ENCODE assay signal across 25 cellular contexts in genomic region chr5:60148356-60148755, GRCh38.
DNase-seq lines count a peak whose midpoint lies in the region; ATAC-seq, FAIRE-seq and TF ChIP-seq lines count a peak whose summit lies in the region.
"Had no signal": no experiment of that assay in that cellular context is flagged by ENCODE, and none has a peak within 500 bp of the region (broad histone marks: within the 10 kb centered on the region; RNA-seq: fewer than 3 reads in every experiment).

No MANE protein-coding gene starts in this region.

- WGBS in IMR-90 (ENCODE audit: extremely low coverage in 2 of 2, insufficient read length in 1 of 2), 2 experiments, result no CpG with 5 or more reads among the region's 1 CpG

- H4K91ac ChIP-seq in IMR-90 (ENCODE audit: insufficient read depth, low read depth, low read length), result no peak overlapping the region

- no peak overlapping the region for H3K14ac ChIP-seq in IMR-90 (replicated peaks; ENCODE audit: low read depth, low read length)

- H2AFZ ChIP-seq in IMR-90 (replicated peaks; ENCODE audit: low read length, poor library complexity), result no peak overlapping the region

- H2BK120ac ChIP-seq in IMR-90 (ENCODE audit: low read depth, low read length), result no peak overlapping the region

- no peaks in the 10 kb centered on the region for H3K4me1 Mint-ChIP-seq in effector memory CD8-positive, alpha-beta T cell (ENCODE audit: low read depth in 2 of 2)
- H3K4me1 Mint-ChIP-seq: CD4-positive, alpha-beta memory T cell; naive thymus-derived CD4-positive, alpha-beta T cell had no signal

- no peak overlapping the region for H3K27ac Mint-ChIP-seq in effector memory CD8-positive, alpha-beta T cell
- H3K27ac Mint-ChIP-seq: CD4-positive, alpha-beta memory T cell; naive thymus-derived CD4-positive, alpha-beta T cell had no signal

- H3K18ac ChIP-seq in IMR-90 (ENCODE audit: low read depth, low read length), result no peak overlapping the region

- H4K5ac ChIP-seq in IMR-90 (ENCODE audit: low read depth, low read length), result no peak overlapping the region

- H4K8ac ChIP-seq in IMR-90 (ENCODE audit: low read depth in 2 of 2, low read length in 2 of 2), result no peak overlapping the region

- H3K4me1 ChIP-seq in IMR-90 (ENCODE audit: control insufficient read depth, insufficient read depth, low read length) (no peaks in the 10 kb centered on the region), right atrium auricular region (no peaks in the 10 kb centered on the region)
- H3K4me1 ChIP-seq: heart left ventricle, left lung, SJCRH30 had no signal

- peak; percentile 20 for DNase-seq in IMR-90
- peak; percentile 37 for DNase-seq in astrocyte of the cerebellum (ENCODE audit: low read depth)
- DNase-seq in fibroblast of the aortic adventitia (ENCODE audit: low read depth), result peak; percentile 40
- DNase-seq in urothelium cell line (ENCODE audit: low spot score), result peak; percentile 11
- no peak for DNase-seq in sciatic nerve (ENCODE audit: low spot score)
- no peak for DNase-seq in right atrium auricular region (ENCODE audit: low spot score)
- DNase-seq in effector memory CD8-positive, alpha-beta T cell, result no peak
- DNase-seq: activated CD4-positive, alpha-beta T cell treated with anti-CD3 and anti-CD28 coated beads for 48 hours; activated naive CD4-positive, alpha-beta T cell treated with Interleukin-2 at 50 U/mL for 16 hours; activated T-cell treated with anti-CD3 and anti-CD28 coated beads, Interleukin-2, amount 50 U/mL, for 48 hours; anterior cingulate cortex; CD4-positive, alpha-beta memory T cell; effector CD4-positive, alpha-beta T cell; GF-D8; heart left ventricle; left lung; naive thymus-derived CD4-positive, alpha-beta T cell; NCI-H1105 treated with DMSO at 0.1 percent for 48 hours; NCI-H2081 treated with DMSO at 0.1 percent for 48 hours; ovary; PC-9; right cardiac atrium; SJCRH30; substantia nigra had no signal

- H3K36me3 ChIP-seq in IMR-90 (ENCODE audit: control insufficient read depth, insufficient read depth, low read length) (no peaks in the 10 kb centered on the region), right atrium auricular region (no peaks in the 10 kb centered on the region)
- H3K36me3 ChIP-seq: heart left ventricle, left lung, ovary, SJCRH30 had no signal

- H2AK5ac ChIP-seq in IMR-90 (ENCODE audit: low read depth, low read length), result no peak overlapping the region

- no peak overlapping the region for H3K4ac ChIP-seq in IMR-90 (ENCODE audit: low read depth, low read length)

- no peaks in the 10 kb centered on the region for H3K9me1 ChIP-seq in IMR-90 (ENCODE audit: insufficient read depth, low read length)

- no peaks in the 10 kb centered on the region for H4K20me1 ChIP-seq in IMR-90 (ENCODE audit: insufficient read depth, low read length)

- peaks cover 6 to 7% of the 10 kb centered on the region in 2 donors for H3K9me3 Mint-ChIP-seq in effector memory CD8-positive, alpha-beta T cell

- CTCF ChIA-PET in IMR-90 (lab: Yijun Ruan, JAX), result no interaction called here

- ATAC-seq in IMR-90 (ENCODE audit: low read depth) (no peak), sciatic nerve (no peak)
- no peak for ATAC-seq in effector memory CD8-positive, alpha-beta T cell (replicated peaks)
- ATAC-seq: esophagus mucosa; heart left ventricle; left lung; naive thymus-derived CD4-positive, alpha-beta T cell; right cardiac atrium had no signal

- no TSS peak for BruUV-seq in IMR-90 (replicated peaks; lab: Mats Ljungman, UMichigan)

- no peak overlapping the region for H3K4me3 Mint-ChIP-seq in effector memory CD8-positive, alpha-beta T cell
- H3K4me3 Mint-ChIP-seq: CD4-positive, alpha-beta memory T cell; naive thymus-derived CD4-positive, alpha-beta T cell had no signal

- no peaks in the 10 kb centered on the region for H3K36me3 Mint-ChIP-seq in effector memory CD8-positive, alpha-beta T cell (ENCODE audit: insufficient read depth)
- H3K36me3 Mint-ChIP-seq: CD4-positive, alpha-beta memory T cell; naive thymus-derived CD4-positive, alpha-beta T cell had no signal

- TF ChIP-seq CTCF in IMR-90 (conservative IDR thresholded peaks at IDR 0.05; ENCODE audit: low read depth, low read length), result no peak
- TF ChIP-seq CTCF in astrocyte of the cerebellum (IDR thresholded peaks at IDR 0.05; ENCODE audit: low read depth, low read length, missing control alignments), result no peak
- TF ChIP-seq CTCF in fibroblast of the aortic adventitia (IDR thresholded peaks at IDR 0.05; ENCODE audit: insufficient read depth, low read length), result no peak
- TF ChIP-seq CTCF in right atrium auricular region (IDR thresholded peaks at IDR 0.05), result no peak

- H3K9me3 ChIP-seq in IMR-90 (ENCODE audit: control insufficient read depth, insufficient read depth, low read length) (no peaks in the 10 kb centered on the region), right atrium auricular region (no peaks in the 10 kb centered on the region)
- H3K9me3 ChIP-seq: ovary had no signal

- in situ Hi-C loops in IMR-90 (cut with MboI; ENCODE audit: low sequenced_read_pairs), result no loop called here
- in situ Hi-C loops in astrocyte of the cerebellum (cut with HindIII; ENCODE audit: low sequenced_read_pairs), result no loop called here

- H3K27me3 Mint-ChIP-seq in effector memory CD8-positive, alpha-beta T cell, result no peaks in the 10 kb centered on the region
- H3K27me3 Mint-ChIP-seq: CD4-positive, alpha-beta memory T cell; naive thymus-derived CD4-positive, alpha-beta T cell had no signal

- no peak overlapping the region for H2BK20ac ChIP-seq in IMR-90 (ENCODE audit: low read depth, low read length)

- H3K79me1 ChIP-seq in IMR-90 (ENCODE audit: low read depth in 1 of 2, low read length in 2 of 2), result no peaks in the 10 kb centered on the region

- POLR2A ChIA-PET in IMR-90 (lab: Charles Lee; ENCODE audit: unreplicated experiment), result no interaction called here

- no peak overlapping the region for H3K4me3 ChIP-seq in IMR-90 (ENCODE audit: insufficient read depth, low read depth, low read length)
- H3K4me3 ChIP-seq in astrocyte of the cerebellum (ENCODE audit: low read depth, low read length), result no peak overlapping the region
- H3K4me3 ChIP-seq in fibroblast of the aortic adventitia (ENCODE audit: low read depth, low read length), result no peak overlapping the region
- no peak overlapping the region for H3K4me3 ChIP-seq in right atrium auricular region
- H3K4me3 ChIP-seq: heart left ventricle, left lung, ovary, PC-9, SJCRH30 had no signal

- no peak for FAIRE-seq in urothelium cell line (lab: Jason Lieb, UNC)

- H2BK5ac ChIP-seq in IMR-90 (ENCODE audit: low read depth, low read length, poor library complexity, severe bottlenecking), result no peak overlapping the region

- intact Hi-C loops in IMR-90 (cut with micrococcal nuclease) (no loop called here), sciatic nerve (cut with DNase I) (no loop called here)

- H2BK15ac ChIP-seq in IMR-90 (ENCODE audit: low read depth, low read length), result no peak overlapping the region

- no peak overlapping the region for H3K23ac ChIP-seq in IMR-90 (ENCODE audit: low read depth, low read length)

- dilution Hi-C loops in IMR-90 (cut with HindIII; ENCODE audit: low sequenced_read_pairs, unreplicated experiment), result no loop called here

- H2AK9ac ChIP-seq in IMR-90 (replicated peaks; ENCODE audit: low read depth, low read length, poor library complexity), result no peak overlapping the region

- H3K9ac ChIP-seq in IMR-90 (ENCODE audit: low read depth, low read length), result no peak overlapping the region

- H3K27ac ChIP-seq in IMR-90 (ENCODE audit: insufficient read depth, low read length), result no peak overlapping the region
- no peak overlapping the region for H3K27ac ChIP-seq in right atrium auricular region
- H3K27ac ChIP-seq: heart left ventricle, left lung, ovary, PC-9, SJCRH30 had no signal

- no peak overlapping the region for H3K56ac ChIP-seq in IMR-90 (ENCODE audit: extremely low read depth, insufficient read depth, low read length)

- no peak for TF ChIP-seq POLR2A in IMR-90 (IDR thresholded peaks at IDR 0.05; ENCODE audit: low read depth, low read length)

- TF ChIP-seq RAD21 in IMR-90 (IDR thresholded peaks at IDR 0.05; ENCODE audit: low read length), result no peak

- H3K4me2 ChIP-seq in IMR-90 (ENCODE audit: low read depth, low read length), result no peak overlapping the region
- H3K4me2 ChIP-seq: PC-9 had no signal

- H3K27me3 ChIP-seq in IMR-90 (ENCODE audit: control insufficient read depth, insufficient read depth, low read length) (no peaks in the 10 kb centered on the region), right atrium auricular region (no peaks in the 10 kb centered on the region)
- H3K27me3 ChIP-seq: heart left ventricle, left lung, ovary, SJCRH30 had no signal

TF ChIP-seq in IMR-90, 13 proteins besides CTCF, POLR2A, EP300 and RAD21 (continues in another document):
- TF ChIP-seq ELK1 (IDR thresholded peaks at IDR 0.05; ENCODE audit: borderline replicate concordance, low read depth, low read length), result no peak
- no peak for TF ChIP-seq MAZ (IDR thresholded peaks at IDR 0.05; ENCODE audit: borderline replicate concordance, low read depth, low read length)
- no peak for TF ChIP-seq FOS (IDR thresholded peaks at IDR 0.05; ENCODE audit: low read depth, low read length)
- no peak for TF ChIP-seq BHLHE40 (IDR thresholded peaks at IDR 0.05; ENCODE audit: low read depth, low read length)
- TF ChIP-seq RFX5 (IDR thresholded peaks at IDR 0.05; ENCODE audit: low read depth, low read length), result no peak
- no peak for TF ChIP-seq SMC3 (IDR thresholded peaks at IDR 0.05; ENCODE audit: low read depth, low read length)
- no peak for TF ChIP-seq CEBPB (IDR thresholded peaks at IDR 0.05; ENCODE audit: low read depth, low read length)
- no peak for TF ChIP-seq NFE2L2 (IDR thresholded peaks at IDR 0.05; ENCODE audit: low read depth, low read length)
- no peak for TF ChIP-seq CHD1 (IDR thresholded peaks at IDR 0.05; ENCODE audit: low read depth, low read length)
- TF ChIP-seq, protein P1, sequence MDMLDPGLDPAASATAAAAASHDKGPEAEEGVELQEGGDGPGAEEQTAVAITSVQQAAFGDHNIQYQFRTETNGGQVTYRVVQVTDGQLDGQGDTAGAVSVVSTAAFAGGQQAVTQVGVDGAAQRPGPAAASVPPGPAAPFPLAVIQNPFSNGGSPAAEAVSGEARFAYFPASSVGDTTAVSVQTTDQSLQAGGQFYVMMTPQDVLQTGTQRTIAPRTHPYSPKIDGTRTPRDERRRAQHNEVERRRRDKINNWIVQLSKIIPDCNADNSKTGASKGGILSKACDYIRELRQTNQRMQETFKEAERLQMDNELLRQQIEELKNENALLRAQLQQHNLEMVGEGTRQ (IDR thresholded peaks at IDR 0.05; ENCODE audit: low read depth, low read length), result no peak
- no peak for TF ChIP-seq MXI1 (IDR thresholded peaks at IDR 0.05; ENCODE audit: borderline replicate concordance, low read depth, low read length)

Comparison
In these comparisons a context has a peak if more than half of its experiments do, and no peak if none do; other contexts are left out.
1. DNase-seq: peak in IMR-90 (single experiment), astrocyte of the cerebellum (single experiment), fibroblast of the aortic adventitia (single experiment) and urothelium cell line (single experiment); none in sciatic nerve (single experiment), right atrium auricular region (single experiment) and effector memory CD8-positive, alpha-beta T cell (0 of 3).